ENCODE assay signal across 20 cellular contexts in the genomic region with DNA sequence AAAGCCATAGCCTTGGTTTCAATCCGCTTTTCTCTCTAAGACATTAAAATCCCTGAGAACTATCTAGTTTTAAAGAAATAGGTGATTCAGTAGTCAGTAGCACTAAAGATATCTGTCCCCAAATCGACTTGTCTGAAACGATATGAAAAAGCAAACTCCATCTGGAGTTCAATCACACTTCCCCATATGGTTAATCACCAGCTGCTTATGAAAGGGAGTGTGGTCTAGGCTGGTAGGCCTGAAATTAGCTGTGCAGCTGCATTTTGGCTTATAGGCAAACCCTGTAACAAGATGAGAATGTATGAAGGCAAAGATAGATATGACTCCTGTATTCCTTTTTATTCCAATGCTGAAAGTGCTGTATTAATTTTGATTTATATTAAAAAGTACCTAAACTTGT.
DNase-seq lines count a peak whose midpoint lies in the region; ATAC-seq, FAIRE-seq and TF ChIP-seq lines count a peak whose summit lies in the region.
"Had no signal": no experiment of that assay in that cellular context is flagged by ENCODE, and none has a peak within 500 bp of the region (broad histone marks: within the 10 kb centered on the region; RNA-seq: fewer than 3 reads in every experiment).

No MANE protein-coding gene starts in this region.

- no peak for TF ChIP-seq CTCF in OCI-LY3 (IDR thresholded peaks at IDR 0.05; ENCODE audit: low read depth, low read length)

- no peak overlapping the region for H3K9ac ChIP-seq in OCI-LY3 (ENCODE audit: low read length)

- no peak overlapping the region for H2AFZ ChIP-seq in OCI-LY3 (ENCODE audit: low read depth, low read length)

- peaks cover 5% of the 10 kb centered on the region; the same call in 1 of the 2 replicates for H3K27me3 ChIP-seq in OCI-LY3 (ENCODE audit: low read depth, low read length)
- H3K27me3 ChIP-seq: gastrocnemius medialis, uterus had no signal

- ATAC-seq in GM21423 (IDR thresholded peaks at IDR 0.05; ENCODE audit: unreplicated experiment) (peak; percentile 75), HG03432 (IDR thresholded peaks at IDR 0.05; ENCODE audit: unreplicated experiment) (peak; percentile 92), GM19455 (IDR thresholded peaks at IDR 0.05; ENCODE audit: unreplicated experiment) (no peak)
- ATAC-seq: gastrocnemius medialis, WTC11 had no signal

- no peaks in the 10 kb centered on the region for H4K20me1 ChIP-seq in OCI-LY3 (ENCODE audit: insufficient read depth, low read length)

- DNase-seq in GM12891 (ENCODE audit: insufficient read length, low spot score) (no peak), SHP77 treated with DMSO at 0.1 percent for 48 hours (lab: John Stamatoyannopoulos, UW) (no peak), NCI-H1092 (lab: John Stamatoyannopoulos, UW) (no peak)
- no peak for DNase-seq in activated CD4-positive, alpha-beta T cell treated with anti-CD3 and anti-CD28 coated beads, Interleukin-2, amount 50 U/mL, for 48 hours
- DNase-seq: activated gamma-delta T cell; gastrocnemius medialis; immature natural killer cell; KG1; NCI-H2029; stimulated activated CD4-positive, alpha-beta T cell treated with anti-CD3 and anti-CD28 coated beads, Interleukin-12 subunit alpha, Interleukin-12 subunit beta, amount 100 ng/mL, for 4 hours; T-helper 1 cell; uterus had no signal

- H3K36me3 ChIP-seq in OCI-LY3 (replicated peaks; ENCODE audit: low read depth, low read length) = no peaks in the 10 kb centered on the region
- H3K36me3 ChIP-seq: gastrocnemius medialis, uterus had no signal

- no peaks in the 10 kb centered on the region for H3K9me3 ChIP-seq in OCI-LY3 (ENCODE audit: insufficient read depth, low read length)
- H3K9me3 ChIP-seq: gastrocnemius medialis, uterus had no signal

- peaks cover 18% of the 10 kb centered on the region for H3K4me1 ChIP-seq in OCI-LY3 (ENCODE audit: low read length)
- H3K4me1 ChIP-seq: gastrocnemius medialis, uterus had no signal

- no peaks in the 10 kb centered on the region for H3K79me2 ChIP-seq in OCI-LY3 (ENCODE audit: low read length)

- H3K27ac ChIP-seq in OCI-LY3 (ENCODE audit: low read length) = peak overlapping the region; percentile 37; the same call in 1 of the 2 replicates
- H3K27ac ChIP-seq: gastrocnemius medialis, uterus had no signal

- peak overlapping the region; percentile 65 for H3K4me2 ChIP-seq in OCI-LY3 (ENCODE audit: low read length)

- no peak for FAIRE-seq in GM12891 (lab: Jason Lieb, UNC)
- FAIRE-seq: endothelial cell of umbilical vein, H1 had no signal

- TF ChIP-seq POLR2A in GM12891 (IDR thresholded peaks at IDR 0.05; ENCODE audit: low read depth, low read length) = no peak

- peak overlapping the region; percentile 32 for H3K4me3 ChIP-seq in OCI-LY3 (ENCODE audit: low read length)
- H3K4me3 ChIP-seq: gastrocnemius medialis, lung, uterus had no signal

TF ChIP-seq in GM12891, 5 proteins besides CTCF, POLR2A, EP300 and RAD21:
- TF ChIP-seq SPI1 (IDR thresholded peaks at IDR 0.05; ENCODE audit: low read depth, low read length) = peak; percentile 59
- no peak for TF ChIP-seq POU2F2 (IDR thresholded peaks at IDR 0.05; ENCODE audit: low read depth, low read length)
